Comparison of ENCODE assay signal across 24 cellular contexts in genomic region chr10:103673616-103674015, GRCh38.
DNase-seq lines count a peak whose midpoint lies in the region; ATAC-seq and TF ChIP-seq lines count a peak whose summit lies in the region.
"Had no signal": no experiment of that assay in that cellular context is flagged by ENCODE, and none has a peak within 500 bp of the region (broad histone marks: within the 10 kb centered on the region; RNA-seq: fewer than 3 reads in every experiment).

No MANE protein-coding gene starts in this region.

- H3K27ac ChIP-seq in BLaER1 (peak overlapping the region; percentile 91), RWPE2 (ENCODE audit: poor library complexity, severe bottlenecking) (peak overlapping the region; percentile 90), mesenchymal stem cell (ENCODE audit: low read length, poor library complexity, severe bottlenecking) (no peak overlapping the region), suprapubic skin (peak overlapping the region; percentile 9)
- H3K27ac ChIP-seq: C4-2B, HL-60 had no signal

- DNase-seq in RWPE2 (ENCODE audit: low spot score): no peak
- no peak for DNase-seq in mesenchymal stem cell
- DNase-seq in suprapubic skin (ENCODE audit: low spot score in 2 of 2): no peak
- DNase-seq in head of caudate nucleus: no peak
- DNase-seq in NCI-H345 treated with DMSO at 0.1 percent for 48 hours (lab: John Stamatoyannopoulos, UW; ENCODE audit: unreplicated experiment): no peak
- DNase-seq: 8988T, DMS53, GDM1, MG63, NCI-H1417, NCI-H1694 treated with DMSO at 0.1 percent for 48 hours, NCI-H2081 treated with DMSO at 0.1 percent for 48 hours, NCI-H2171 treated with DMSO at 0.1 percent for 48 hours, NCI-H446, NCI-H526, OCI-M1, Right ventricle myocardium superior had no signal

- TF ChIP-seq POLR2A in suprapubic skin (IDR thresholded peaks at IDR 0.05): no peak

- ATAC-seq in RWPE2 (ENCODE audit: low read depth): no peak
- no peak for ATAC-seq in GM21529 (IDR thresholded peaks at IDR 0.05; ENCODE audit: unreplicated experiment)
- ATAC-seq in HG03457 (IDR thresholded peaks at IDR 0.05; ENCODE audit: unreplicated experiment): no peak
- ATAC-seq: HepG2, K562 had no signal

- peak overlapping the region; percentile 95 for H3K4me2 ChIP-seq in BLaER1
- no peak overlapping the region for H3K4me2 ChIP-seq in mesenchymal stem cell (ENCODE audit: low read length, poor library complexity, severe bottlenecking)

- no peaks in the 10 kb centered on the region for H3K27me3 ChIP-seq in BLaER1
- no peaks in the 10 kb centered on the region for H3K27me3 ChIP-seq in RWPE2 (ENCODE audit: insufficient read depth, poor library complexity, severe bottlenecking)
- no peaks in the 10 kb centered on the region for H3K27me3 ChIP-seq in mesenchymal stem cell (ENCODE audit: control insufficient read depth in 1 of 2, insufficient read depth in 1 of 2, low read length in 2 of 2)
- no peaks in the 10 kb centered on the region for H3K27me3 ChIP-seq in suprapubic skin
- H3K27me3 ChIP-seq: MG63 had no signal

- no peak overlapping the region for H2BK12ac ChIP-seq in mesenchymal stem cell (ENCODE audit: low read length in 2 of 2)

- peak overlapping the region; percentile 25 for H3K9ac ChIP-seq in BLaER1
- H3K9ac ChIP-seq in mesenchymal stem cell (ENCODE audit: low read length): peak overlapping the region; percentile 5

- intact Hi-C loops in head of caudate nucleus (cut with DNase I): no loop called here

- no peak overlapping the region for H2AK5ac ChIP-seq in mesenchymal stem cell (ENCODE audit: low read length, severe bottlenecking)

- H3K9me3 ChIP-seq in BLaER1 (no peaks in the 10 kb centered on the region), RWPE2 (ENCODE audit: severe bottlenecking) (no peaks in the 10 kb centered on the region), mesenchymal stem cell (ENCODE audit: control insufficient read depth, low read length) (no peaks in the 10 kb centered on the region), suprapubic skin (no peaks in the 10 kb centered on the region)
- H3K9me3 ChIP-seq: MG63 had no signal

- H2BK15ac ChIP-seq in mesenchymal stem cell (ENCODE audit: low read depth, poor library complexity, severe bottlenecking): no peak overlapping the region

- H3K36me3 ChIP-seq in BLaER1 (peaks cover 12% of the 10 kb centered on the region), RWPE2 (ENCODE audit: low read depth) (peaks cover 45% of the 10 kb centered on the region), mesenchymal stem cell (ENCODE audit: control insufficient read depth in 1 of 2, insufficient read depth in 2 of 2, low read depth in 1 of 2, low read length in 2 of 2) (peaks cover 0 to 18% of the 10 kb centered on the region in 2 experiments), suprapubic skin (no peaks in the 10 kb centered on the region)
- H3K36me3 ChIP-seq: MG63 had no signal

- H3K23ac ChIP-seq in mesenchymal stem cell (ENCODE audit: low read length in 2 of 2): no peak overlapping the region

- TF ChIP-seq EP300 in suprapubic skin (IDR thresholded peaks at IDR 0.05): no peak

- H2AFZ ChIP-seq in mesenchymal stem cell (ENCODE audit: low read depth, low read length): no peak overlapping the region

- H3K4ac ChIP-seq in mesenchymal stem cell (ENCODE audit: low read depth in 1 of 2, low read length in 2 of 2): no peak overlapping the region

- no peak overlapping the region for H3K18ac ChIP-seq in mesenchymal stem cell (ENCODE audit: low read depth in 1 of 2, low read length in 2 of 2)

- H4K20me1 ChIP-seq in BLaER1: no peaks in the 10 kb centered on the region

- H4K8ac ChIP-seq in mesenchymal stem cell (ENCODE audit: low read length): no peak overlapping the region

- H3K4me1 ChIP-seq in BLaER1 (peaks cover 98% of the 10 kb centered on the region), RWPE2 (ENCODE audit: insufficient read depth, poor library complexity, severe bottlenecking) (peaks cover 27% of the 10 kb centered on the region), mesenchymal stem cell (ENCODE audit: control insufficient read depth, insufficient read depth, low read depth, low read length) (peaks cover 22% of the 10 kb centered on the region), suprapubic skin (peaks cover 42% of the 10 kb centered on the region)

- no peak overlapping the region for H4K91ac ChIP-seq in mesenchymal stem cell (ENCODE audit: low read length)

- 98% methylated on average over 3 of the region's 3 CpGs for WGBS in mesenchymal stem cell
- WGBS in suprapubic skin: 60% methylated on average over 3 of the region's 3 CpGs

- no peak overlapping the region for H3K14ac ChIP-seq in mesenchymal stem cell (ENCODE audit: low read length in 2 of 2)

- TF ChIP-seq CTCF in RWPE2 (IDR thresholded peaks at IDR 0.05; ENCODE audit: poor library complexity, severe bottlenecking): no peak
- no peak for TF ChIP-seq CTCF in suprapubic skin (IDR thresholded peaks at IDR 0.05)

- H3K79me1 ChIP-seq in mesenchymal stem cell (replicated peaks; ENCODE audit: low read length, poor library complexity, severe bottlenecking): no peaks in the 10 kb centered on the region

- H2BK120ac ChIP-seq in mesenchymal stem cell (ENCODE audit: low read depth, low read length): no peak overlapping the region

- H3K4me3 ChIP-seq in BLaER1 (no peak overlapping the region), RWPE2 (ENCODE audit: severe bottlenecking) (no peak overlapping the region), mesenchymal stem cell (ENCODE audit: insufficient read depth in 1 of 2, low read depth in 1 of 2, low read length in 2 of 2) (no peak overlapping the region), suprapubic skin (no peak overlapping the region)
- H3K4me3 ChIP-seq: K562, MG63 had no signal

- H2BK5ac ChIP-seq in mesenchymal stem cell (ENCODE audit: low read depth, low read length, poor library complexity, severe bottlenecking): no peak overlapping the region
